Comparison of ENCODE assay signal across 23 cellular contexts in the genomic region with DNA sequence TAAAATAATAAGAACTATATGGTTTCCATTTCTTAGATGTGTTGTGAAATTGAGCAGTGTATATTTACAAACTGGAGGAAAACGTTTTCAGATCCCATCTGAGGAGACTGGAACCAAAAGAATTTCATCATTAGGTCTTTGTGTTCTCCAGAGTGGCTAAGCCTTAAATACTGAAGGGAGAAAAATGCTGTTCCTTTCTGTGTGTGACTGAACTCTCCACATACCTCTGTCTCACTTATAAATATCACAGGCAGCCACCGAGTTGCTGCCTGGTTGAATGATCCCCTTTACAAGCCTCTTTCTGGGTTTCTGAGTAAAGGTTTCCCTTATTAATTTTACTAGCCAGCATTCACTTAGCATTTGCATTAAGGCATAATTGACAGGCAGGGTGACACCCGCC.
"Had no signal": no experiment of that assay in that cellular context is flagged by ENCODE, and none has a peak within 500 bp of the region (broad histone marks: within the 10 kb centered on the region; RNA-seq: fewer than 3 reads in every experiment).

No MANE protein-coding gene starts in this region.

- H3K36me3 ChIP-seq: neutrophil, pancreas, right lobe of liver, transverse colon had no signal

- ATAC-seq: left ventricle myocardium superior; pancreas; right lobe of liver; SK-N-SH treated with all-trans-retinoic acid at 6 μM for 48 hours; stimulated activated memory B cell treated with anti-CD40 and anti-IgM and Interleukin-4, amounts not matched to agents 10 μg/mL and 1 μg/mL and 100 μg/mL, for 72 hours had no signal

- H3K9me3 ChIP-seq: neutrophil, pancreas, right lobe of liver had no signal

- H3K4me1 ChIP-seq: pancreas, right lobe of liver, transverse colon had no signal

- H3K4me1 Mint-ChIP-seq: activated CD4-positive, alpha-beta T cell treated with anti-CD3 and anti-CD28 coated beads, Interleukin-2, amount 10 ng/mL, durations not matched to agents 7 days and 5 days; endodermal cell; memory B cell; naive B cell; stimulated activated memory B cell treated with anti-CD40 and anti-IgM and Interleukin-4, amounts not matched to agents 10 μg/mL and 1 μg/mL and 100 μg/mL, for 72 hours had no signal

- H3K4me3 Mint-ChIP-seq: activated CD4-positive, alpha-beta T cell treated with anti-CD3 and anti-CD28 coated beads, Interleukin-2, amount 10 ng/mL, durations not matched to agents 7 days and 5 days; endodermal cell; memory B cell; naive B cell; stimulated activated memory B cell treated with anti-CD40 and anti-IgM and Interleukin-4, amounts not matched to agents 10 μg/mL and 1 μg/mL and 100 μg/mL, for 72 hours had no signal

- H3K27me3 Mint-ChIP-seq: memory B cell; naive B cell; stimulated activated memory B cell treated with anti-CD40 and anti-IgM and Interleukin-4, amounts not matched to agents 10 μg/mL and 1 μg/mL and 100 μg/mL, for 72 hours had no signal

- FAIRE-seq: frontal cortex, pancreas had no signal

- H3K4me2 ChIP-seq: smooth muscle cell had no signal

- H3K27me3 ChIP-seq: neutrophil, pancreas, right lobe of liver, transverse colon had no signal

- H3K36me3 Mint-ChIP-seq: memory B cell; naive B cell; stimulated activated memory B cell treated with anti-CD40 and anti-IgM and Interleukin-4, amounts not matched to agents 10 μg/mL and 1 μg/mL and 100 μg/mL, for 72 hours had no signal

- H3K27ac ChIP-seq: epithelial cell of prostate, neutrophil, pancreas, transverse colon had no signal

- H3K27ac Mint-ChIP-seq: activated CD4-positive, alpha-beta T cell treated with anti-CD3 and anti-CD28 coated beads, Interleukin-2, amount 10 ng/mL, durations not matched to agents 7 days and 5 days; endodermal cell; memory B cell; stimulated activated memory B cell treated with anti-CD40 and anti-IgM and Interleukin-4, amounts not matched to agents 10 μg/mL and 1 μg/mL and 100 μg/mL, for 72 hours had no signal

- H3K4me3 ChIP-seq: dorsolateral prefrontal cortex, pancreas, right lobe of liver, smooth muscle cell, transverse colon had no signal

- DNase-seq: activated CD4-positive, alpha-beta T cell treated with anti-CD3 and anti-CD28 coated beads, Interleukin-2, amount 10 ng/mL, durations not matched to agents 7 days and 5 days; activated CD8-positive, alpha-beta memory T cell treated with anti-CD3 and anti-CD28 coated beads, Interleukin-2, amount 50 U/mL, for 48 hours; activated effector memory CD4-positive, alpha-beta T cell treated with Interleukin-2 at 50 U/mL for 16 hours; activated naive CD4-positive, alpha-beta T cell treated with anti-CD3 and anti-CD28 coated beads, Interleukin-2, amount 50 U/mL, for 16 hours; activated T-cell treated with anti-CD3 and anti-CD28 coated beads, Interleukin-2, amount 50 U/mL, for 48 hours; dorsolateral prefrontal cortex; endodermal cell; head of caudate nucleus; left ventricle myocardium superior; naive B cell; pancreas; right lobe of liver; stimulated activated CD4-positive, alpha-beta T cell treated with anti-CD3 and anti-CD28 coated beads, Interleukin-4, amount 100 ng/mL, for 4 hours; T-helper 1 cell; T1000; transverse colon had no signal
